Comparison of ENCODE assay signal across 23 cellular contexts in the genomic region with DNA sequence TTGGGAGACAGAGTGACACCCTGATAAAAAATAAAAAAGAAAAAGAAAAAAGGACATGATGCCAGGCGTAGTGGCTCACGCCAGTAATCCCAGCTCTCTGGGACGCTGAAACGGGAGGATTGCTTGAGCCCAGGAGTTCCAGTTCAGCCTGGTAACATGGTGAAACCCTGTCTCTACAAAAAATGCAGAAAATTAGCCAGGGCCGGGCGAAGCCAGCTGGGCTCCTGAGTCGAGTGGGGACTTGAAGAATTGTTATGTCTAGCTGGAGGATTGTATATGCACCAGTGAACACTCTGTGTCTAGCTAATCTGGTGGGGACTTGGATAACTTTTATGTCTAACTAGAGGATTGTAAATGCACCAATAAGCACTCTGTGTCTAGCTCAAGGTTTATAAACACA. TPM values are rescaled to one million over a fixed set of nuclear protein-coding genes. Genes with fewer than 3 reads are reported as not detected.
DNase-seq lines count a peak whose midpoint lies in the region; ATAC-seq, FAIRE-seq and TF ChIP-seq lines count a peak whose summit lies in the region.
"Had no signal": no experiment of that assay in that cellular context is flagged by ENCODE, and none has a peak within 500 bp of the region (broad histone marks: within the 10 kb centered on the region; RNA-seq: fewer than 3 reads in every experiment).

No MANE protein-coding gene starts in this region.

- no peaks in the 10 kb centered on the region for H3K79me2 ChIP-seq in HepG2 (ENCODE audit: insufficient read depth, low read length)

- POLR2A ChIA-PET in HepG2 (lab: Yijun Ruan, JAX), result interaction anchor here (0.6 to 5.9 kb wide), 33 partner anchors 8 to 509 kb away, joined by 3 to 92 read pairs (median 4); a partner anchor contains a TSS

- H3K36me3 ChIP-seq in HepG2 (replicated peaks in 1 of 2; ENCODE audit: control insufficient read depth in 1 of 2, insufficient read depth in 2 of 2, low read length in 2 of 2) (no peaks in the 10 kb centered on the region), right lobe of liver (no peaks in the 10 kb centered on the region)
- H3K36me3 ChIP-seq: BE2C had no signal

- peaks cover 9 to 31% of the 10 kb centered on the region in 2 donors for H3K4me1 Mint-ChIP-seq in stimulated activated naive B cell treated with anti-CD40 and anti-IgM and Interleukin-4, amounts not matched to agents 10 μg/mL and 1 μg/mL and 100 μg/mL, for 72 hours
- H3K4me1 Mint-ChIP-seq: GM23338 had no signal

- H3K27ac ChIP-seq in HepG2 (ENCODE audit: extremely low read length, insufficient read depth, low read length) (no peak overlapping the region), right lobe of liver (no peak overlapping the region)

- peak overlapping the region; percentile 23; the same call in 1 of the 2 replicates for H3K4me2 ChIP-seq in HepG2 (ENCODE audit: low read depth, low read length)
- H3K4me2 ChIP-seq: GM23338 had no signal

- no peak overlapping the region for H3K27ac Mint-ChIP-seq in stimulated activated naive B cell treated with anti-CD40 and anti-IgM and Interleukin-4, amounts not matched to agents 10 μg/mL and 1 μg/mL and 100 μg/mL, for 72 hours
- H3K27ac Mint-ChIP-seq: CD4-positive, CD25-positive, alpha-beta regulatory T cell; GM23338 had no signal

- DNase-seq in HepG2 (ENCODE audit: low spot score) (no peak), right lobe of liver (no peak), NCI-H524 treated with DMSO at 0.1 percent for 48 hours (lab: John Stamatoyannopoulos, UW) (peak; percentile 55), medulla oblongata (ENCODE audit: extremely low spot score) (peak; percentile 12), HTR-8/SVneo (ENCODE audit: insufficient read length, low spot score) (no peak)
- no peak for DNase-seq in stimulated activated CD4-positive, alpha-beta T cell treated with anti-CD3 and anti-CD28 coated beads, Interleukin-4, amount 100 ng/mL, for 4 hours
- no peak for DNase-seq in stimulated activated naive B cell treated with anti-CD40 and anti-IgM and Interleukin-4, amounts not matched to agents 10 μg/mL and 1 μg/mL and 100 μg/mL, for 72 hours
- DNase-seq: BE2C; C1 segment of cervical spinal cord; CD4-positive, CD25-positive, alpha-beta regulatory T cell; CD8-positive, alpha-beta memory T cell; COR-L47; DMS153; DMS79; GDM1; HCEC 1CT had no signal

- in situ Hi-C loops in HepG2 (cut with HindIII; ENCODE audit: extremely low pct_ligation_motif_present, low pct_unique_long_range_greater_than_20kb), result no loop called here

- H4K20me1 ChIP-seq in HepG2 (ENCODE audit: insufficient read depth, low read length), result no peaks in the 10 kb centered on the region

- H3K9me3 ChIP-seq in HepG2 (ENCODE audit: low read length), result no peaks in the 10 kb centered on the region
- H3K9me3 ChIP-seq in right lobe of liver, result no peaks in the 10 kb centered on the region
- H3K9me3 ChIP-seq: BE2C had no signal

- no peak overlapping the region for H3K4me3 ChIP-seq in HepG2 (replicated peaks in 1 of 3; ENCODE audit: insufficient read depth in 1 of 3, low read depth in 2 of 3, low read length in 3 of 3)
- no peak overlapping the region for H3K4me3 ChIP-seq in right lobe of liver
- H3K4me3 ChIP-seq: GM23338 had no signal

- FAIRE-seq in HepG2 (lab: Jason Lieb, UNC), result no peak
- FAIRE-seq in HTR-8/SVneo (lab: Jason Lieb, UNC), result no peak
- FAIRE-seq: GM12892, GM18507, H54 had no signal

- TF ChIP-seq POLR2A in HepG2 (IDR thresholded peaks at IDR 0.05; ENCODE audit: insufficient read depth in 1 of 2, low read depth in 2 of 2, low read length in 2 of 2) (no peak), right lobe of liver (IDR thresholded peaks at IDR 0.05) (no peak)

- TF ChIP-seq CTCF in HepG2 (CRISPR knock-in tag; IDR thresholded peaks at IDR 0.05), result no peak
- TF ChIP-seq CTCF in right lobe of liver (IDR thresholded peaks at IDR 0.05), result no peak

- H3K4me1 ChIP-seq in HepG2 (ENCODE audit: insufficient read depth, low read length), result peaks cover 55% of the 10 kb centered on the region
- H3K4me1 ChIP-seq in right lobe of liver, result peaks cover 0 to 17% (median 0%) of the 10 kb centered on the region in 4 donors

- 36% methylated on average over 7 of the region's 7 CpGs for WGBS in HepG2 (ENCODE audit: low lambda C conversion rate)
- WGBS in right lobe of liver (ENCODE audit: insufficient coverage, low coverage, low lambda C conversion rate, missing lambda C conversion rate), result 50% methylated on average over 7 of the region's 7 CpGs

- CTCF ChIA-PET in HepG2 (lab: Yijun Ruan, JAX; ENCODE audit: low intra/inter-chr PET ratio, low total read pairs), result no interaction called here

- peaks cover 2 to 9% of the 10 kb centered on the region in 2 experiments; a peak in 3 of 5 replicates for H3K27me3 ChIP-seq in HepG2 (ENCODE audit: control insufficient read depth in 1 of 2, insufficient read depth in 2 of 2, low read length in 2 of 2)
- no peaks in the 10 kb centered on the region for H3K27me3 ChIP-seq in right lobe of liver
- H3K27me3 ChIP-seq: BE2C had no signal

- H3K9me3 Mint-ChIP-seq in stimulated activated naive B cell treated with anti-CD40 and anti-IgM and Interleukin-4, amounts not matched to agents 10 μg/mL and 1 μg/mL and 100 μg/mL, for 72 hours, result no peaks in the 10 kb centered on the region
- H3K9me3 Mint-ChIP-seq: CD4-positive, CD25-positive, alpha-beta regulatory T cell; CD8-positive, alpha-beta memory T cell had no signal

- ATAC-seq in HepG2 (no peak), right lobe of liver (no peak)
- ATAC-seq in stimulated activated naive B cell treated with anti-CD40 and anti-IgM and Interleukin-4, amounts not matched to agents 10 μg/mL and 1 μg/mL and 100 μg/mL, for 72 hours (replicated peaks), result no peak
- ATAC-seq: GM23338 had no signal

- H3K27me3 Mint-ChIP-seq in stimulated activated naive B cell treated with anti-CD40 and anti-IgM and Interleukin-4, amounts not matched to agents 10 μg/mL and 1 μg/mL and 100 μg/mL, for 72 hours, result peaks cover 0 to 4% of the 10 kb centered on the region in 2 donors

- no peak overlapping the region for H2AFZ ChIP-seq in HepG2 (ENCODE audit: low read length)
- H2AFZ ChIP-seq: GM23338 had no signal

- H3K9ac ChIP-seq in HepG2 (ENCODE audit: insufficient read depth, low read depth, low read length), result no peak overlapping the region

- intact Hi-C loops in HepG2 (cut with micrococcal nuclease; ENCODE audit: unreplicated experiment) (no loop called here), right lobe of liver (cut with DNase I) (loop anchor here in 1 of 2 donors (10.0 kb wide), 1 partner anchor 238 kb away; a partner anchor contains a TSS)

- BruUV-seq in HepG2 (replicated peaks; lab: Mats Ljungman, UMichigan), result no TSS peak

- H3K4me3 Mint-ChIP-seq in stimulated activated naive B cell treated with anti-CD40 and anti-IgM and Interleukin-4, amounts not matched to agents 10 μg/mL and 1 μg/mL and 100 μg/mL, for 72 hours, result no peak overlapping the region
- H3K4me3 Mint-ChIP-seq: CD4-positive, CD25-positive, alpha-beta regulatory T cell; CD8-positive, alpha-beta memory T cell; GM23338 had no signal

- no peak for TF ChIP-seq RAD21 in HepG2 (CRISPR knock-in tag; IDR thresholded peaks at IDR 0.05)

- H3K36me3 Mint-ChIP-seq in stimulated activated naive B cell treated with anti-CD40 and anti-IgM and Interleukin-4, amounts not matched to agents 10 μg/mL and 1 μg/mL and 100 μg/mL, for 72 hours, result no peaks in the 10 kb centered on the region
- H3K36me3 Mint-ChIP-seq: CD4-positive, CD25-positive, alpha-beta regulatory T cell; CD8-positive, alpha-beta memory T cell had no signal

- TF ChIP-seq EP300 in HepG2 (IDR thresholded peaks at IDR 0.05; ENCODE audit: low read depth in 2 of 2, low read length in 2 of 2) (no peak), HepG2 (CRISPR knock-in tag; IDR thresholded peaks at IDR 0.05; ENCODE audit: borderline replicate concordance) (no peak)

RNA-seq across cellular contexts. Expression of a gene that starts 32.3 kb away (rescaled TPM):
- total RNA-seq in HepG2 (2016; rRNA removed; fragmentation: Illumina TruSeq; extraction: Trizol), result 1.4 and 2.5 TPM in 2 replicates
- total RNA-seq in HepG2 (2016; cell fraction: cytosol; rRNA removed; fragmentation: Illumina TruSeq; extraction: Trizol; ENCODE audit: low read depth), result 0.62 and 1.7 TPM in 2 replicates
- 1.4 and 2.0 TPM in 2 replicates for total RNA-seq in HepG2 (2016; cell fraction: insoluble cytoplasmic fraction; rRNA removed; fragmentation: Illumina TruSeq; extraction: Trizol)
- 0.99 and 1.0 TPM in 2 replicates for total RNA-seq in HepG2 (2016; cell fraction: membrane; rRNA removed; fragmentation: Illumina TruSeq; extraction: Trizol)
- total RNA-seq in HepG2 (2016; cell fraction: nucleus; rRNA removed; fragmentation: Illumina TruSeq; extraction: Trizol), result 0.81 and 3.7 TPM in 2 replicates
- 5.2 and 11.1 TPM in 2 replicates for polyA plus RNA-seq in HepG2 (2011; rRNA removed)
- 2.1 and 2.3 TPM in 2 replicates for polyA plus RNA-seq in HepG2 (2011; cell fraction: cytosol; rRNA removed)
- 54.9 and 71.6 TPM in 2 replicates for polyA plus RNA-seq in HepG2 (2011; cell fraction: nucleus; rRNA removed)
- 5.1 and 14.1 TPM in 2 replicates for polyA plus RNA-seq in HepG2 (2012)
- 0.45 and 0.55 TPM in 2 replicates for polyA plus RNA-seq in HepG2 (2016; cell fraction: cytosol; fragmentation: Illumina TruSeq; extraction: Trizol; ENCODE audit: low read depth)
- polyA plus RNA-seq in HepG2 (2016; cell fraction: insoluble cytoplasmic fraction; fragmentation: Illumina TruSeq; extraction: Trizol; ENCODE audit: low read depth), result 1.1 and 1.2 TPM in 2 replicates
- 0.57 and 0.72 TPM in 2 replicates for polyA plus RNA-seq in HepG2 (2016; cell fraction: membrane; fragmentation: Illumina TruSeq; extraction: Trizol; ENCODE audit: low read depth)
- polyA plus RNA-seq in HepG2 (2016; cell fraction: nucleus; fragmentation: Illumina TruSeq; extraction: Trizol; ENCODE audit: insufficient read depth, low read depth), result 3.4 and 5.2 TPM in 2 replicates
- polyA minus RNA-seq in HepG2 (2011; rRNA and poly(A)+ RNA removed; ENCODE audit: low replicate concordance), result 4.8 TPM in 1 of 2 replicates, not detected in the other
- 1.7 and 2.6 TPM in 2 replicates for polyA minus RNA-seq in HepG2 (2011; cell fraction: cytosol; rRNA and poly(A)+ RNA removed)
- 10.8 and 12.4 TPM in 2 replicates for polyA minus RNA-seq in HepG2 (2011; cell fraction: nucleus; rRNA and poly(A)+ RNA removed)
- 1 to 10 TPM in 3 of 6 experiments, under 1 TPM in 3; 0.12 to 6.7 (median 2.9) TPM for total RNA-seq in right lobe of liver
- total RNA-seq: A172; CD8-positive, alpha-beta memory T cell; Daoy; HT1080 had no signal
- polyA plus RNA-seq: CD4-positive, CD25-positive, alpha-beta regulatory T cell; CD8-positive, alpha-beta memory T cell had no signal

RNA-seq across cellular contexts. Expression of a gene that starts 35.0 kb away (rescaled TPM):
- total RNA-seq in HepG2 (2016; rRNA removed; fragmentation: Illumina TruSeq; extraction: Trizol), result 108 and 116 TPM in 2 replicates
- total RNA-seq in HepG2 (2016; cell fraction: cytosol; rRNA removed; fragmentation: Illumina TruSeq; extraction: Trizol; ENCODE audit: low read depth), result 78.9 and 87.4 TPM in 2 replicates
- 115 and 120 TPM in 2 replicates for total RNA-seq in HepG2 (2016; cell fraction: insoluble cytoplasmic fraction; rRNA removed; fragmentation: Illumina TruSeq; extraction: Trizol)
- total RNA-seq in HepG2 (2016; cell fraction: membrane; rRNA removed; fragmentation: Illumina TruSeq; extraction: Trizol), result 123 and 146 TPM in 2 replicates
- 37.3 and 42.3 TPM in 2 replicates for total RNA-seq in HepG2 (2016; cell fraction: nucleus; rRNA removed; fragmentation: Illumina TruSeq; extraction: Trizol)
- 48.4 and 62.5 TPM in 2 replicates for polyA plus RNA-seq in HepG2 (2011; rRNA removed)
- polyA plus RNA-seq in HepG2 (2011; cell fraction: cytosol; rRNA removed), result 60.7 and 102 TPM in 2 replicates
- polyA plus RNA-seq in HepG2 (2011; cell fraction: nucleus; rRNA removed), result 41.6 and 44.7 TPM in 2 replicates
- polyA plus RNA-seq in HepG2 (2012), result 50.3 and 65.0 TPM in 2 replicates
- 94.9 and 117 TPM in 2 replicates for polyA plus RNA-seq in HepG2 (2016; cell fraction: cytosol; fragmentation: Illumina TruSeq; extraction: Trizol; ENCODE audit: low read depth)
- 117 and 124 TPM in 2 replicates for polyA plus RNA-seq in HepG2 (2016; cell fraction: insoluble cytoplasmic fraction; fragmentation: Illumina TruSeq; extraction: Trizol; ENCODE audit: low read depth)
- 122 and 128 TPM in 2 replicates for polyA plus RNA-seq in HepG2 (2016; cell fraction: membrane; fragmentation: Illumina TruSeq; extraction: Trizol; ENCODE audit: low read depth)
- polyA plus RNA-seq in HepG2 (2016; cell fraction: nucleus; fragmentation: Illumina TruSeq; extraction: Trizol; ENCODE audit: insufficient read depth, low read depth), result 84.2 and 86.9 TPM in 2 replicates
- polyA minus RNA-seq in HepG2 (2011; rRNA and poly(A)+ RNA removed; ENCODE audit: low replicate concordance), result 23.6 and 42.8 TPM in 2 replicates
- polyA minus RNA-seq in HepG2 (2011; cell fraction: cytosol; rRNA and poly(A)+ RNA removed), result 18.8 and 24.2 TPM in 2 replicates
- polyA minus RNA-seq in HepG2 (2011; cell fraction: nucleus; rRNA and poly(A)+ RNA removed), result 17.2 and 19.7 TPM in 2 replicates
- total RNA-seq in right lobe of liver, result 10 to 100 TPM; 35.5 to 59.8 (median 51.1) TPM

Comparison
In these comparisons a context has a peak if more than half of its experiments do, and no peak if none do; other contexts are left out.
1. DNase-seq: peak in NCI-H524 treated with DMSO at 0.1 percent for 48 hours (single experiment) and medulla oblongata (single experiment); none in HepG2 (single experiment), right lobe of liver (0 of 3), stimulated activated CD4-positive, alpha-beta T cell treated with anti-CD3 and anti-CD28 coated beads, Interleukin-4, amount 100 ng/mL, for 4 hours (0 of 2), HTR-8/SVneo (single experiment) and stimulated activated naive B cell treated with anti-CD40 and anti-IgM and Interleukin-4, amounts not matched to agents 10 μg/mL and 1 μg/mL and 100 μg/mL, for 72 hours (single experiment).